ENCODE assay signal across 10 cellular contexts in the genomic region with DNA sequence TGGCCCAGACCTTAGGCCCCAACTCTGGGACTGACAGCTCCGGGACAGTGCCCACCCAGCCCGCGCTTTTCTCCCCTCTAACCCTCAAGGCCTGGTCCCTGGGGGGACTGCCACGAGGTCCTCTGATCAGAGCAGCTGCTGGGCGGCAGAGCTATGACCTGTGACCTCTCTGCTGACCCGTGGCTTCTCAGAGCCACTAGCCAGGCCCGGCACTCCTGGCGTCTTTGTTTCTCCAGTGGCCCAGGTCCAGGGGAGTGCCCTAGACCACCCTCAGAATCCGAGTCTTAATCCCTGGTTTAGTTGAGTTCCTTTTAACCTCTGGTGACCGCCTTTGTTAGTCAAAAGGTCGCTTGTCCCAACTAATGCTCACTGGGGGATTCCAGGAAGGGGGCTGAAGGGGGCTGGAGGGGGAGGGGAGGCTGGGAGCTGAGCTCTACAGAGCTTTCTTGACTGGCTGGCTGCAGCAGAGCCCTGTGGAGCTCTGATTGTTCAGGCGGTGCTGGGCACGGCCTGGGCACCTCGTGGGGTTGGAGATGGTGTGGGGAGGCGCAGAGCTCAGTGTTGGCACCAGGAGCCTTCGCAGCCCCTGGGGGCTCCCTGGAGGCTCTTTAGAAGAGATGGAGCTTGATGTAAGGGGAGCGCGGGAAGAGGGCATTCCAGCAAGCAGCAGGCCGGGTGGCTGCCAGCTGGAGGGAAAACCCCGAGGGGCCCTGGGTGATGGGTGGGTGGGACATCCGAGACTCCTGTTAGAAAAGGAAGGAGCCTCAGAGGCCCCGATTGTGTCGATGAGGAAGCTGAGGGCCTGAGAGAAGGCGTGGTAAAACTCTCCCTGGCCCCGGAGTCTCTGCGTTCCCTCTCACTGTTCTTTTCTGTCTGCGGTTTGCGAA.
DNase-seq lines count a peak whose midpoint lies in the region; ATAC-seq and TF ChIP-seq lines count a peak whose summit lies in the region.
"Had no signal": no experiment of that assay in that cellular context is flagged by ENCODE, and none has a peak within 500 bp of the region (broad histone marks: within the 10 kb centered on the region; RNA-seq: fewer than 3 reads in every experiment).

No MANE protein-coding gene starts in this region.

- no peaks in the 10 kb centered on the region for H3K36me3 ChIP-seq in stomach smooth muscle (ENCODE audit: control insufficient read depth in 2 of 2, insufficient read depth in 2 of 2, low read length in 2 of 2)

- peak overlapping the region; percentile 46 for H3K27ac ChIP-seq in stomach smooth muscle (ENCODE audit: low read length)
- H3K27ac ChIP-seq: 22Rv1 had no signal

- peaks cover 16 to 21% of the 10 kb centered on the region in 2 donors for H3K27me3 ChIP-seq in stomach smooth muscle (ENCODE audit: control insufficient read depth in 1 of 2, insufficient read depth in 2 of 2, low read length in 2 of 2)

- peaks cover 30% of the 10 kb centered on the region for H3K4me1 ChIP-seq in stomach smooth muscle (ENCODE audit: control insufficient read depth, insufficient read depth, low read length)

- no peak overlapping the region for H3K4me3 Mint-ChIP-seq in activated naive CD8-positive, alpha-beta T cell treated with anti-CD3 and anti-CD28 coated beads, Interleukin-2, amount 50 U/mL, for 24 hours
- H3K4me3 Mint-ChIP-seq: central memory CD8-positive, alpha-beta T cell had no signal

- H3K4me1 Mint-ChIP-seq in activated naive CD8-positive, alpha-beta T cell treated with anti-CD3 and anti-CD28 coated beads, Interleukin-2, amount 50 U/mL, for 24 hours, result peaks cover 8% of the 10 kb centered on the region
- H3K4me1 Mint-ChIP-seq: central memory CD8-positive, alpha-beta T cell had no signal

- ATAC-seq in activated naive CD8-positive, alpha-beta T cell treated with anti-CD3 and anti-CD28 coated beads, Interleukin-2, amount 50 U/mL, for 24 hours, result peak; percentile 39
- ATAC-seq in GM18505 (IDR thresholded peaks at IDR 0.05; ENCODE audit: unreplicated experiment), result no peak

- H3K9me3 Mint-ChIP-seq in activated naive CD8-positive, alpha-beta T cell treated with anti-CD3 and anti-CD28 coated beads, Interleukin-2, amount 50 U/mL, for 24 hours, result no peaks in the 10 kb centered on the region
- H3K9me3 Mint-ChIP-seq: central memory CD8-positive, alpha-beta T cell had no signal

- no peak overlapping the region for H3K27ac Mint-ChIP-seq in activated naive CD8-positive, alpha-beta T cell treated with anti-CD3 and anti-CD28 coated beads, Interleukin-2, amount 50 U/mL, for 24 hours

- H3K27me3 Mint-ChIP-seq in activated naive CD8-positive, alpha-beta T cell treated with anti-CD3 and anti-CD28 coated beads, Interleukin-2, amount 50 U/mL, for 24 hours, result peaks cover 51% of the 10 kb centered on the region

- no peaks in the 10 kb centered on the region for H3K9me3 ChIP-seq in stomach smooth muscle (ENCODE audit: control insufficient read depth in 2 of 2, low read length in 2 of 2)

- peak overlapping the region; percentile 42 to 63 for H3K9ac ChIP-seq in stomach smooth muscle (ENCODE audit: low read length in 2 of 2)

- TF ChIP-seq POLR2A in GM18505 (IDR thresholded peaks at IDR 0.05; ENCODE audit: borderline replicate concordance, extremely low read depth, insufficient read depth, insufficient read length), result no peak

- DNase-seq in DMS 273 (lab: John Stamatoyannopoulos, UW; ENCODE audit: unreplicated experiment), result peak; percentile 71
- no peak for DNase-seq in DMS 273 treated with DMSO at 0.1 percent for 48 hours (lab: John Stamatoyannopoulos, UW)
- DNase-seq in activated naive CD8-positive, alpha-beta T cell treated with anti-CD3 and anti-CD28 coated beads, Interleukin-2, amount 50 U/mL, for 24 hours, result peak; percentile 11
- DNase-seq in iPS-NIHi11 (ENCODE audit: low spot score), result peak; percentile 58
- no peak for DNase-seq in pons (ENCODE audit: low spot score)
- DNase-seq in C1 segment of cervical spinal cord (lab: John Stamatoyannopoulos, UW), result no peak

- H3K36me3 Mint-ChIP-seq in activated naive CD8-positive, alpha-beta T cell treated with anti-CD3 and anti-CD28 coated beads, Interleukin-2, amount 50 U/mL, for 24 hours (ENCODE audit: low read depth), result no peaks in the 10 kb centered on the region

- H3K4me3 ChIP-seq in stomach smooth muscle (ENCODE audit: low read length in 2 of 2), result peak overlapping the region; percentile 54 to 73

Comparison
In these comparisons a context has a peak if more than half of its experiments do, and no peak if none do; other contexts are left out.
1. DNase-seq: peak in DMS 273 (single experiment), activated naive CD8-positive, alpha-beta T cell treated with anti-CD3 and anti-CD28 coated beads, Interleukin-2, amount 50 U/mL, for 24 hours (single experiment) and iPS-NIHi11 (single experiment); none in DMS 273 treated with DMSO at 0.1 percent for 48 hours (single experiment), pons (single experiment) and C1 segment of cervical spinal cord (0 of 14).